ENCODE assay signal across 6 cellular contexts in genomic region chr1:119664057-119664456, GRCh38.
"Had no signal": no experiment of that assay in that cellular context is flagged by ENCODE, and none has a peak within 500 bp of the region (broad histone marks: within the 10 kb centered on the region; RNA-seq: fewer than 3 reads in every experiment).

No MANE protein-coding gene starts in this region.

- H3K9ac ChIP-seq: GM23248 had no signal

- DNase-seq: GM23248, GOT3, H7, HFFc6, IMR-90 had no signal

- H3K9me3 ChIP-seq: HAP-1 had no signal

- H3K36me3 ChIP-seq: HAP-1 had no signal

- H3K4me3 ChIP-seq: GM23248, HAP-1 had no signal

- H3K27ac ChIP-seq: GM23248 had no signal

- H2AFZ ChIP-seq: GM23248 had no signal
